8 cellular contexts compared by ENCODE assay signal in genomic region chr7:2530076-2530967, GRCh38. TPM values are rescaled to one million over a fixed set of nuclear protein-coding genes. Genes with fewer than 3 reads are reported as not detected.
DNase-seq lines count a peak whose midpoint lies in the region; ATAC-seq and TF ChIP-seq lines count a peak whose summit lies in the region.

No MANE protein-coding gene starts in this region.

- DNase-seq in H9 (no peak), RPMI8226 (peak; percentile 58), activated gamma-delta T cell (lab: John Stamatoyannopoulos, UW) (peak; percentile 75), kidney tubule cell (ENCODE audit: low spot score) (peak; percentile 68), COLO829 (ENCODE audit: low spot score) (no peak)
- peak; percentile 66 to 75 for DNase-seq in stimulated activated CD8-positive, alpha-beta memory T cell treated with anti-CD3 and anti-CD28 coated beads, Interleukin-7, amount 100 ng/mL, for 48 hours (ENCODE audit: extremely low read depth in 1 of 2, low read depth in 1 of 2)

- H3K9ac ChIP-seq in BLaER1 (peak overlapping the region; percentile 65; the same call in 1 of the 2 replicates), H9 (ENCODE audit: extremely low read depth, insufficient read length, low read length) (no peak overlapping the region)

- H3K27me3 Mint-ChIP-seq in H9 (ENCODE audit: low read depth), result no peaks in the 10 kb centered on the region

- no peak overlapping the region for H3K4ac ChIP-seq in H9 (ENCODE audit: low read depth, low read length)

- H3K23ac ChIP-seq in H9 (ENCODE audit: insufficient read length, low read depth, low read length), result no peak overlapping the region

- no peak overlapping the region for H4K5ac ChIP-seq in H9 (ENCODE audit: insufficient read length, low read depth, low read length)

- H3K27ac ChIP-seq in BLaER1, result peak overlapping the region; percentile 62
- H3K27ac ChIP-seq in H9 (ENCODE audit: insufficient read length, low read depth, low read length), result no peak overlapping the region

- H3K36me3 ChIP-seq in BLaER1, result peaks cover 31% of the 10 kb centered on the region

- no peak for TF ChIP-seq CTCF in H9 (conservative IDR thresholded peaks at IDR 0.05)

- H2BK12ac ChIP-seq in H9 (ENCODE audit: insufficient read length, low read depth, low read length), result no peak overlapping the region

- H3K56ac ChIP-seq in H9 (ENCODE audit: insufficient read length, low read depth, low read length), result no peak overlapping the region

- H4K20me1 ChIP-seq in BLaER1, result peaks cover 41% of the 10 kb centered on the region
- no peaks in the 10 kb centered on the region for H4K20me1 ChIP-seq in H9 (ENCODE audit: control insufficient read depth, insufficient read depth, insufficient read length)

- no peak overlapping the region for H3K18ac ChIP-seq in H9 (ENCODE audit: insufficient read length, low read depth, low read length)

- no peaks in the 10 kb centered on the region for H3K79me1 ChIP-seq in H9 (ENCODE audit: insufficient read depth, low read depth, low read length, poor library complexity, severe bottlenecking)

- H2BK120ac ChIP-seq in H9 (ENCODE audit: low read depth, low read length, poor library complexity, severe bottlenecking), result no peak overlapping the region

- peaks cover 0 to 29% (median 28%) of the 10 kb centered on the region in 3 experiments; a peak in 6 of 7 replicates for H3K36me3 Mint-ChIP-seq in H9 (ENCODE audit: insufficient read depth in 1 of 3, low read depth in 3 of 3)

- peaks cover 23 to 31% of the 10 kb centered on the region in 2 experiments for H3K4me1 Mint-ChIP-seq in H9

- H2AK5ac ChIP-seq in H9 (ENCODE audit: insufficient read length, low read length), result no peak overlapping the region

- H3K4me3 ChIP-seq in BLaER1, result peak overlapping the region; percentile 31; the same call in 1 of the 2 replicates

- peaks cover 60% of the 10 kb centered on the region for H3K4me1 ChIP-seq in BLaER1
- H3K4me1 ChIP-seq in H9 (ENCODE audit: insufficient read depth, low read length), result no peaks in the 10 kb centered on the region; the same call in 1 of the 2 replicates

- H3K4me2 ChIP-seq in BLaER1 (peak overlapping the region; percentile 78), H9 (ENCODE audit: insufficient read depth, insufficient read length, low read length) (no peak overlapping the region)

- WGBS in H9 (ENCODE audit: extremely low coverage, insufficient read length, low lambda C conversion rate), result no CpG with 5 or more reads among the region's 16 CpGs

- H3K4me3 Mint-ChIP-seq in H9, result no peak overlapping the region

- H3K9me3 ChIP-seq in BLaER1, result no peaks in the 10 kb centered on the region
- no peaks in the 10 kb centered on the region for H3K9me3 ChIP-seq in H9 (ENCODE audit: control insufficient read depth, low read depth, low read length)

- no peak overlapping the region for H4K91ac ChIP-seq in H9 (ENCODE audit: insufficient read length, low read depth, low read length)

- no peak overlapping the region for H4K8ac ChIP-seq in H9 (replicated peaks; ENCODE audit: insufficient read length, low read depth, low read length)

- H3K14ac ChIP-seq in H9 (ENCODE audit: insufficient read depth, low read length), result 0 out of 2 replicates have a peak overlapping the region, but pooled peaks have one; percentile 49

- no peaks in the 10 kb centered on the region for H3K79me2 ChIP-seq in H9 (ENCODE audit: insufficient read depth, low read length)

- no peak overlapping the region for H2BK20ac ChIP-seq in H9 (ENCODE audit: low read depth, low read length, poor library complexity, severe bottlenecking)

- H3K9me3 Mint-ChIP-seq in H9, result peaks cover 3 to 6% of the 10 kb centered on the region in 2 experiments; a peak in 2 of 5 replicates

- H3K23me2 ChIP-seq in H9 (ENCODE audit: insufficient read length, low read depth, low read length, poor library complexity, severe bottlenecking), result no peaks in the 10 kb centered on the region

- no peak overlapping the region for H2BK5ac ChIP-seq in H9 (ENCODE audit: insufficient read length, low read length)

- no peak overlapping the region for H3T11ph ChIP-seq in H9 (ENCODE audit: low read length)

- ATAC-seq in HG02970 (IDR thresholded peaks at IDR 0.05; ENCODE audit: low FRiP score, unreplicated experiment), result no peak

- no peak overlapping the region for H2BK15ac ChIP-seq in H9 (ENCODE audit: low read depth, low read length)

- H2AFZ ChIP-seq in H9 (ENCODE audit: low read length), result no peak overlapping the region

- no peaks in the 10 kb centered on the region for H3K27me3 ChIP-seq in BLaER1
- H3K27me3 ChIP-seq in H9 (ENCODE audit: insufficient read depth, low read length), result no peaks in the 10 kb centered on the region

- peak overlapping the region; percentile 27 to 70 (median 39); a peak in 3 of 7 replicates for H3K27ac Mint-ChIP-seq in H9

RNA-seq across cellular contexts. Expression of gene LFNG, which starts 10.7 kb away (rescaled TPM):
- 52.9 and 55.3 TPM in 2 replicates for total RNA-seq in H9 (2021)

RNA-seq across cellular contexts. Expression of gene BRAT1, which starts 25.0 kb away (rescaled TPM):
- total RNA-seq in H9 (2021), result 41.2 and 42.6 TPM in 2 replicates

RNA-seq across cellular contexts. Expression of gene IQCE, which starts 28.5 kb away (rescaled TPM):
- total RNA-seq in H9 (2021), result 6.7 and 7.0 TPM in 2 replicates

RNA-seq across cellular contexts. Expression of gene GRIFIN, which starts 54.1 kb away (rescaled TPM):
- total RNA-seq in H9 (2021), result not detected in 2 replicates

Comparison
In these comparisons a context has a peak if more than half of its experiments do, and no peak if none do; other contexts are left out.
1. DNase-seq: peak in RPMI8226 (single experiment), activated gamma-delta T cell (single experiment), kidney tubule cell (single experiment) and stimulated activated CD8-positive, alpha-beta memory T cell treated with anti-CD3 and anti-CD28 coated beads, Interleukin-7, amount 100 ng/mL, for 48 hours (2 of 2); none in H9 (single experiment) and COLO829 (single experiment).